In the genomic region with DNA sequence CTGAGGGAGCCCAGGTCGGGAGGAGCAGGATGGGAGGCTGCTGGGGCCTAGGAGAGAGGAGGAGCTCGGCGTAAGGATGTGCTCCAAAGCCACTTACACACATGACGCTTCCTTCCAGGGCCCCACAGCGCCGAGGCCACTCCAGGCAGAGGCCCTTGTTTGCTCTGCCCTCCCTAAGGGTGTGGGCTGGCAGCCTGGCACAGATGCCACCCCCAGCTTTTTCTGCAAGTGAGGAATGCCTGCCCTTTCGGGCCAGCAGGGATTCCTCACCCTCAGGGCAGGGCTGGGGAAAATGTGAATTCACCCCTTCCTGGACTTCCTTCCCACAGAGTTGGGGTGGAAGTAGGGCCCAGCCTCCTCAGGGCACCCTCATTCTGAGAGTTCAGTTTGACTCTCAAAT, we compare ENCODE assay signal across 20 cellular contexts. TPM values are rescaled to one million over a fixed set of nuclear protein-coding genes. Genes with fewer than 3 reads are reported as not detected.
A peak's percentile ranks its signal among the peaks of the same experiment; 100 is the strongest.
DNase-seq lines count a peak whose midpoint lies in the region; ATAC-seq and TF ChIP-seq lines count a peak whose summit lies in the region.
"Had no signal": no experiment of that assay in that cellular context is flagged by ENCODE, and none has a peak within 500 bp of the region (broad histone marks: within the 10 kb centered on the region; RNA-seq: fewer than 3 reads in every experiment).

No MANE protein-coding gene starts in this region.

- peak; percentile 82 for ATAC-seq in upper lobe of right lung
- ATAC-seq: A549; activated CD8-positive, alpha-beta T cell treated with anti-CD3 and anti-CD28 coated beads for 36 hours; GM23338; naive thymus-derived CD4-positive, alpha-beta T cell; stimulated activated memory B cell treated with anti-CD40 and anti-IgM and Interleukin-4, amounts not matched to agents 10 μg/mL and 1 μg/mL and 100 μg/mL, for 72 hours had no signal

- intact Hi-C loops in mammary epithelial cell (cut with micrococcal nuclease) (no loop called here), upper lobe of right lung (cut with DNase I) (no loop called here)

- CTCF ChIA-PET in mammary epithelial cell (lab: Charles Lee; ENCODE audit: low non-redundant PET) (no interaction called here), GM10248 (lab: Yijun Ruan, JAX) (interaction anchor here (1.3 kb wide), 1 partner anchor 68 kb away, joined by 3 read pairs; no protein-coding TSS in a partner anchor)

- H3K27ac ChIP-seq in mammary epithelial cell (ENCODE audit: insufficient read depth, low read depth, low read length) (no peak overlapping the region), muscle layer of colon (ENCODE audit: low read depth, low read length) (peak overlapping the region; percentile 14), upper lobe of right lung (peak overlapping the region; percentile 58), brain microvascular endothelial cell (no peak overlapping the region)
- H3K27ac ChIP-seq: A549, KMS-11, SJSA1 had no signal

- no peaks in the 10 kb centered on the region for H3K79me2 ChIP-seq in mammary epithelial cell (ENCODE audit: insufficient read depth, low read length)

- no TSS peak for BruUV-seq in mammary epithelial cell (replicated peaks; lab: Mats Ljungman, UMichigan)

- POLR2A ChIA-PET in GM10248 (lab: Yijun Ruan, JAX): no interaction called here

- TF ChIP-seq CTCF in mammary epithelial cell (conservative IDR thresholded peaks at IDR 0.05 in 1 of 2, IDR thresholded peaks at IDR 0.05 in 1 of 2; ENCODE audit: extremely low read depth in 1 of 2, insufficient read depth in 1 of 2, low read depth in 1 of 2, low read length in 2 of 2) (no peak), upper lobe of right lung (IDR thresholded peaks at IDR 0.05) (no peak), brain microvascular endothelial cell (IDR thresholded peaks at IDR 0.05; ENCODE audit: low read depth, low read length, missing control alignments) (no peak), GM10248 (IDR thresholded peaks at IDR 0.05; ENCODE audit: control extremely low read depth, extremely low read depth, low read depth, missing control alignments) (no peak)

- H3K9ac ChIP-seq in mammary epithelial cell (ENCODE audit: insufficient read depth, low read length) (no peak overlapping the region), muscle layer of colon (ENCODE audit: low read length) (no peak overlapping the region)
- H3K9ac ChIP-seq: KMS-11 had no signal

- no peak overlapping the region for H3K4me2 ChIP-seq in mammary epithelial cell (ENCODE audit: insufficient read depth, low read depth, low read length)
- H3K4me2 ChIP-seq: A549, GM23338, KMS-11 had no signal

- H3K27me3 ChIP-seq in mammary epithelial cell (ENCODE audit: insufficient read depth, low read length): no peaks in the 10 kb centered on the region
- H3K27me3 ChIP-seq in muscle layer of colon (ENCODE audit: control insufficient read depth in 1 of 2, insufficient read depth in 2 of 2, low read length in 2 of 2): no peaks in the 10 kb centered on the region
- no peaks in the 10 kb centered on the region for H3K27me3 ChIP-seq in upper lobe of right lung
- no peaks in the 10 kb centered on the region for H3K27me3 ChIP-seq in brain microvascular endothelial cell (replicated peaks)
- H3K27me3 ChIP-seq: SJSA1 had no signal

- DNase-seq in NCI-H345 (lab: John Stamatoyannopoulos, UW): peak; percentile 13
- no peak for DNase-seq in NCI-H345 treated with DMSO at 0.1 percent for 48 hours (lab: John Stamatoyannopoulos, UW; ENCODE audit: unreplicated experiment)
- DNase-seq in mammary epithelial cell: no peak
- peak; percentile 92 for DNase-seq in upper lobe of right lung
- no peak for DNase-seq in brain microvascular endothelial cell
- DNase-seq in activated CD4-positive, alpha-beta T cell treated with anti-CD3 and anti-CD28 coated beads for 4 hours: no peak
- no peak for DNase-seq in GM10248 (ENCODE audit: extremely low spot score)
- DNase-seq: activated CD8-positive, alpha-beta T cell treated with anti-CD3 and anti-CD28 coated beads for 36 hours; immature natural killer cell; naive thymus-derived CD4-positive, alpha-beta T cell; NCI-H146; retina had no signal

- in situ Hi-C loops in mammary epithelial cell (cut with MboI; ENCODE audit: low sequenced_read_pairs in 2 of 2): no loop called here
- in situ Hi-C loops in brain microvascular endothelial cell (cut with HindIII; ENCODE audit: low pct_ligation_motif_present, low sequenced_read_pairs): no loop called here

- H3K4me1 ChIP-seq in mammary epithelial cell (ENCODE audit: insufficient read depth, low read length): peaks cover 14% of the 10 kb centered on the region
- H3K4me1 ChIP-seq in muscle layer of colon (ENCODE audit: insufficient read depth, low read length): peaks cover 42% of the 10 kb centered on the region
- peaks cover 57% of the 10 kb centered on the region for H3K4me1 ChIP-seq in upper lobe of right lung

- no peaks in the 10 kb centered on the region for H3K36me3 ChIP-seq in mammary epithelial cell (ENCODE audit: insufficient read depth, low read length)
- H3K36me3 ChIP-seq in muscle layer of colon (ENCODE audit: insufficient read depth, low read length): no peaks in the 10 kb centered on the region
- H3K36me3 ChIP-seq in upper lobe of right lung: no peaks in the 10 kb centered on the region
- H3K36me3 ChIP-seq in brain microvascular endothelial cell (replicated peaks): no peaks in the 10 kb centered on the region
- H3K36me3 ChIP-seq: SJSA1 had no signal

- H2AFZ ChIP-seq in mammary epithelial cell (ENCODE audit: low read depth, low read length): peak overlapping the region; percentile 25
- H2AFZ ChIP-seq: GM23338 had no signal

- H3K4me3 ChIP-seq in mammary epithelial cell (replicated peaks in 1 of 3; ENCODE audit: insufficient read depth in 1 of 3, low read depth in 2 of 3, low read length in 3 of 3) (no peak overlapping the region), muscle layer of colon (ENCODE audit: low read depth in 1 of 2, low read length in 2 of 2) (no peak overlapping the region), upper lobe of right lung (no peak overlapping the region), brain microvascular endothelial cell (ENCODE audit: low read depth, low read length) (no peak overlapping the region)
- H3K4me3 ChIP-seq: A549, GM23338, SJSA1 had no signal

- no peaks in the 10 kb centered on the region for H3K9me3 ChIP-seq in mammary epithelial cell (replicated peaks; ENCODE audit: insufficient read depth, low read length)
- H3K9me3 ChIP-seq in muscle layer of colon (ENCODE audit: low read length): no peaks in the 10 kb centered on the region
- no peaks in the 10 kb centered on the region for H3K9me3 ChIP-seq in upper lobe of right lung
- H3K9me3 ChIP-seq: A549, SJSA1 had no signal

- WGBS in mammary epithelial cell (ENCODE audit: low coverage, missing lambda C conversion rate): 32% methylated on average over 7 of the region's 7 CpGs

- H4K20me1 ChIP-seq in mammary epithelial cell (ENCODE audit: insufficient read depth, low read length): no peaks in the 10 kb centered on the region

- dilution Hi-C loops in mammary epithelial cell (cut with HindIII; ENCODE audit: low sequenced_read_pairs): no loop called here

RNA-seq across cellular contexts. Expression of a gene that starts 5.6 kb away (rescaled TPM):
- total RNA-seq in mammary epithelial cell (under 1 TPM in 1 of 2 donors, not detected in 1; 0.17 TPM), upper lobe of right lung (1,132 TPM)
- 0.05 TPM for polyA plus RNA-seq in mammary epithelial cell
- polyA minus RNA-seq in mammary epithelial cell: not detected
- total RNA-seq: activated T-helper 2 cell treated with anti-CD3 and anti-CD28 coated beads, Interferon-gamma antibody, Interleukin-2, Interleukin-4, amounts not matched to agents 10 μg/mL and 5 μg/mL and 100 μg/mL, durations not matched to agents 14 hours and 24 hours and 36 hours had no signal
- polyA plus RNA-seq: GM23338 had no signal

RNA-seq across cellular contexts. Expression of a gene that starts 57.7 kb away (rescaled TPM):
- total RNA-seq in mammary epithelial cell (not detected), upper lobe of right lung (not detected)
- not detected for polyA plus RNA-seq in mammary epithelial cell
- not detected for polyA minus RNA-seq in mammary epithelial cell
- total RNA-seq: activated CD8-positive, alpha-beta T cell treated with anti-CD3 and anti-CD28 coated beads for 36 hours; activated T-helper 2 cell treated with anti-CD3 and anti-CD28 coated beads, Interferon-gamma antibody, Interleukin-2, Interleukin-4, amounts not matched to agents 10 μg/mL and 5 μg/mL and 100 μg/mL, durations not matched to agents 14 hours and 24 hours and 36 hours; dermis microvascular lymphatic vessel endothelial cell; GM23338; naive thymus-derived CD4-positive, alpha-beta T cell; SJSA1 had no signal
- polyA plus RNA-seq: A549; immature natural killer cell; naive thymus-derived CD4-positive, alpha-beta T cell had no signal

Comparison
In these comparisons a context has a peak if more than half of its experiments do, and no peak if none do; other contexts are left out.
1. DNase-seq: peak in NCI-H345 (single experiment) and upper lobe of right lung (single experiment); none in NCI-H345 treated with DMSO at 0.1 percent for 48 hours (single experiment), mammary epithelial cell (single experiment), brain microvascular endothelial cell (single experiment), activated CD4-positive, alpha-beta T cell treated with anti-CD3 and anti-CD28 coated beads for 4 hours (0 of 2) and GM10248 (single experiment).
2. H3K27ac ChIP-seq: peak in muscle layer of colon (single experiment) and upper lobe of right lung (single experiment); none in mammary epithelial cell (single experiment) and brain microvascular endothelial cell (single experiment).
3. RNA of a gene that starts 5.6 kb away (total RNA-seq): 1,132 TPM in upper lobe of right lung (single experiment); 0.17 TPM in mammary epithelial cell; every median in the first group is over 100 times any median in the second.